Comparison of ENCODE assay signal across 18 cellular contexts in the genomic region with DNA sequence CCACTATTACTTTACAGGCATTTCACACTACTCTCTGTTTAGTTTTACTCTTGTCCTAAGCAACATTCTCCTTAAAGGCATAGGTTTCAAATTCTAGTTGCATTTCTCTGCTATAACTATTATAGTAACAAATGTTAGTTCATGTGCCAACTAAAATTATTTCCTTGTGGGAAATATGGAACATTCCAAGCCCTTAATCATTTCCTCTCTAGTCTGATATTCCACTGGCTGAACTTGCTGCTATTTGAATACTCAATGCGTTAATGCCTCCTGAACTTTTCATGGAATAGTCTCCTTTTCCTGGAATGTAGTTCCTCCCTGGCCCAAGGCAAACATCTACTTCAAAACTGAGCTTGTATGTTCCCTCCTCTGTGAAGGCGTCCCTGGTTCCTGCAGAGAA. TPM values are rescaled to one million over a fixed set of nuclear protein-coding genes. Genes with fewer than 3 reads are reported as not detected.
DNase-seq lines count a peak whose midpoint lies in the region; ATAC-seq and TF ChIP-seq lines count a peak whose summit lies in the region.
"Had no signal": no experiment of that assay in that cellular context is flagged by ENCODE, and none has a peak within 500 bp of the region (broad histone marks: within the 10 kb centered on the region; RNA-seq: fewer than 3 reads in every experiment).

No MANE protein-coding gene starts in this region.

- no peaks in the 10 kb centered on the region for H3K36me3 ChIP-seq in right lobe of liver
- H3K36me3 ChIP-seq in colonic mucosa: no peaks in the 10 kb centered on the region
- H3K36me3 ChIP-seq: BE2C, cardiac muscle cell had no signal

- intact Hi-C loops in right lobe of liver (cut with DNase I) (no loop called here), colonic mucosa (cut with DNase I) (no loop called here)

- peak; percentile 30 to 70 (median 46) for ATAC-seq in right lobe of liver
- ATAC-seq in HG03175 (IDR thresholded peaks at IDR 0.05; ENCODE audit: unreplicated experiment): no peak
- no peak for ATAC-seq in stimulated activated naive CD8-positive, alpha-beta T cell treated with anti-CD3 and anti-CD28 coated beads, Interleukin-15, Interleukin-2, amounts not matched to agents 100 U/mL and 50 U/mL, for 24 hours
- ATAC-seq: activated T-cell treated with anti-CD3 and anti-CD28 coated beads, Interleukin-2, amount 50 U/mL, for 4 hours had no signal

- TF ChIP-seq CTCF in choroid plexus epithelial cell (conservative IDR thresholded peaks at IDR 0.05; ENCODE audit: low read depth, low read length) (no peak), right lobe of liver (IDR thresholded peaks at IDR 0.05) (no peak), colonic mucosa (IDR thresholded peaks at IDR 0.05) (no peak)

- WGBS in right lobe of liver (ENCODE audit: insufficient coverage, low coverage, low lambda C conversion rate, missing lambda C conversion rate): 45% methylated on average over 1 of the region's 2 CpGs

- no peak for TF ChIP-seq POLR2A in right lobe of liver (IDR thresholded peaks at IDR 0.05)

- H3K27me3 ChIP-seq in right lobe of liver: no peaks in the 10 kb centered on the region
- H3K27me3 ChIP-seq in colonic mucosa: no peaks in the 10 kb centered on the region
- H3K27me3 ChIP-seq: BE2C, cardiac muscle cell had no signal

- H3K4me3 ChIP-seq in choroid plexus epithelial cell (ENCODE audit: low read depth, low read length) (no peak overlapping the region), right lobe of liver (no peak overlapping the region), colonic mucosa (no peak overlapping the region)
- H3K4me3 ChIP-seq: cardiac muscle cell, lung had no signal

- H3K9me3 ChIP-seq in right lobe of liver (no peaks in the 10 kb centered on the region), colonic mucosa (no peaks in the 10 kb centered on the region)
- H3K9me3 ChIP-seq: BE2C had no signal

- H3K9ac ChIP-seq in colonic mucosa (ENCODE audit: low read depth in 2 of 2, low read length in 2 of 2): no peak overlapping the region
- H3K9ac ChIP-seq: parathyroid adenoma had no signal

- H3K4me1 ChIP-seq in right lobe of liver: peaks cover 0 to 2% (median 0%) of the 10 kb centered on the region in 4 donors
- H3K4me1 ChIP-seq in colonic mucosa: no peaks in the 10 kb centered on the region
- H3K4me1 ChIP-seq: parathyroid adenoma had no signal

- H3K27ac ChIP-seq in right lobe of liver (no peak overlapping the region), colonic mucosa (no peak overlapping the region)
- H3K27ac ChIP-seq: cardiac muscle cell, parathyroid adenoma had no signal

- DNase-seq in AG08395 (ENCODE audit: low spot score) (peak; percentile 70), LHCN-M2 (ENCODE audit: low read depth) (peak; percentile 65), choroid plexus epithelial cell (ENCODE audit: low read depth) (peak; percentile 39), right lobe of liver (no peak), GM19240 (ENCODE audit: insufficient read length, low spot score) (no peak), colonic mucosa (no peak)
- no peak for DNase-seq in stimulated activated naive CD8-positive, alpha-beta T cell treated with anti-CD3 and anti-CD28 coated beads, Interleukin-15, Interleukin-2, amounts not matched to agents 100 U/mL and 50 U/mL, for 24 hours
- DNase-seq: activated CD4-positive, CD25-positive, alpha-beta regulatory T cell treated with anti-CD3 and anti-CD28 coated beads, Interleukin-2, amount 50 U/mL, for 72 hours; activated T-cell treated with anti-CD3 and anti-CD28 coated beads, Interleukin-2, amount 50 U/mL, for 4 hours; BE2C; KBM-7; NCI-H187 treated with DMSO at 0.1 percent for 48 hours; stimulated activated CD4-positive, alpha-beta T cell treated with anti-CD3 and anti-CD28 coated beads, Interleukin-4, amount 100 ng/mL, for 1 hour; stimulated activated naive CD4-positive, alpha-beta T cell treated with Interleukin-2 at 50 U/mL for 16 hours had no signal

RNA-seq across cellular contexts. Expression of gene TBX19, which starts 19.3 kb away (rescaled TPM):
- 0.34 and 1.0 TPM in 2 replicates for total RNA-seq in LHCN-M2 (2014; rRNA removed)
- polyA plus RNA-seq in LHCN-M2 (2012): 0.50 TPM
- under 1 TPM; 0.43 to 0.68 (median 0.56) TPM for total RNA-seq in right lobe of liver
- total RNA-seq in colonic mucosa: 1 to 10 TPM; 1.5 to 1.6 TPM

RNA-seq across cellular contexts. Expression of gene SFT2D2, which starts 35.6 kb away (rescaled TPM):
- total RNA-seq in LHCN-M2 (2014; rRNA removed) (31.1 and 37.4 TPM in 2 replicates), right lobe of liver (10 to 100 TPM; 26.5 to 35.4 (median 29.8) TPM), colonic mucosa (10 to 100 TPM; 70.9 to 84.5 TPM)
- 9.4 TPM for polyA plus RNA-seq in LHCN-M2 (2012)

Comparison
In these comparisons a context has a peak if more than half of its experiments do, and no peak if none do; other contexts are left out.
1. DNase-seq: peak in AG08395 (single experiment), LHCN-M2 (single experiment) and choroid plexus epithelial cell (single experiment); none in right lobe of liver (0 of 3), GM19240 (single experiment), stimulated activated naive CD8-positive, alpha-beta T cell treated with anti-CD3 and anti-CD28 coated beads, Interleukin-15, Interleukin-2, amounts not matched to agents 100 U/mL and 50 U/mL, for 24 hours (single experiment) and colonic mucosa (single experiment).
2. ATAC-seq: peak in right lobe of liver (4 of 4); none in HG03175 (single experiment) and stimulated activated naive CD8-positive, alpha-beta T cell treated with anti-CD3 and anti-CD28 coated beads, Interleukin-15, Interleukin-2, amounts not matched to agents 100 U/mL and 50 U/mL, for 24 hours (single experiment).